ENCODE assay signal across 11 cellular contexts in genomic region chr3:184016169-184016570, GRCh38. TPM values are rescaled to one million over a fixed set of nuclear protein-coding genes. Genes with fewer than 3 reads are reported as not detected.
DNase-seq lines count a peak whose midpoint lies in the region; ATAC-seq and TF ChIP-seq lines count a peak whose summit lies in the region.
"Had no signal": no experiment of that assay in that cellular context is flagged by ENCODE, and none has a peak within 500 bp of the region (broad histone marks: within the 10 kb centered on the region; RNA-seq: fewer than 3 reads in every experiment).

No MANE protein-coding gene starts in this region.

- no peak for DNase-seq in activated T-cell treated with anti-CD3 and anti-CD28 coated beads, Interleukin-2, amount 50 U/mL, for 4 hours
- DNase-seq in activated T-cell treated with anti-CD3 and anti-CD28 coated beads, Interleukin-2, amount 50 U/mL, for 1 hour: no peak
- DNase-seq in T-cell (no peak), glutamatergic neuron (no peak), NCI-H526 treated with DMSO at 0.1 percent for 48 hours (lab: John Stamatoyannopoulos, UW) (no peak)
- DNase-seq in stimulated activated effector memory CD8-positive, alpha-beta T cell treated with anti-CD3 and anti-CD28 coated beads, Interleukin-12 subunit alpha, Interleukin-12 subunit beta, amount 100 ng/mL, for 72 hours (ENCODE audit: low spot score in 2 of 2): no peak
- no peak for DNase-seq in stimulated activated CD4-positive, alpha-beta T cell treated with anti-CD3 and anti-CD28 coated beads, Interleukin-1b, Interleukin-23, amount 100 ng/mL, for 48 hours
- DNase-seq: NCI-H1417 treated with DMSO at 0.1 percent for 48 hours; stimulated activated CD4-positive, alpha-beta T cell treated with anti-CD3 and anti-CD28 coated beads, Interleukin-4, amount 100 ng/mL, for 24 hours; T1000 had no signal

- H3K36me3 ChIP-seq in gastroesophageal sphincter: peaks cover 0 to 28% of the 10 kb centered on the region in 2 donors

- peaks cover 3% of the 10 kb centered on the region for H3K27me3 Mint-ChIP-seq in activated T-cell treated with anti-CD3 and anti-CD28 coated beads, Interleukin-2, amount 50 U/mL, for 4 hours (ENCODE audit: low read depth)
- H3K27me3 Mint-ChIP-seq in T-cell (peaks cover 3 to 7% of the 10 kb centered on the region in 2 donors), glutamatergic neuron (ENCODE audit: unreplicated experiment) (peaks cover 3% of the 10 kb centered on the region)

- POLR2A ChIA-PET in T-cell (lab: Charles Lee): no interaction called here

- CTCF ChIA-PET in T-cell (lab: Charles Lee): interaction anchor here (0.6 to 1.5 kb wide), 3 partner anchors 9 to 306 kb away, joined by 3 to 7 read pairs (median 4); no protein-coding TSS in a partner anchor

- H3K27ac Mint-ChIP-seq in T-cell (no peak overlapping the region), glutamatergic neuron (ENCODE audit: unreplicated experiment) (peak overlapping the region; percentile 96)
- no peak overlapping the region for H3K27ac Mint-ChIP-seq in stimulated activated effector memory CD8-positive, alpha-beta T cell treated with anti-CD3 and anti-CD28 coated beads, Interleukin-12 subunit alpha, Interleukin-12 subunit beta, amount 100 ng/mL, for 72 hours

- peak overlapping the region in 1 of 2 donors; percentile 99 for H3K4me3 ChIP-seq in gastroesophageal sphincter

- 80 to 81% methylated on average over 1 to 5 of the region's 5 CpGs for WGBS in gastroesophageal sphincter (ENCODE audit: low coverage in 1 of 2), 2 donors

- peak overlapping the region in 1 of 4 donors; percentile 16 for H3K27ac ChIP-seq in gastroesophageal sphincter

- no peak for TF ChIP-seq EP300 in gastroesophageal sphincter (IDR thresholded peaks at IDR 0.05)

- H3K4me3 Mint-ChIP-seq in activated T-cell treated with anti-CD3 and anti-CD28 coated beads, Interleukin-2, amount 50 U/mL, for 4 hours: peak overlapping the region; percentile 99
- peak overlapping the region; percentile 85 to 100 (median 100) for H3K4me3 Mint-ChIP-seq in T-cell
- peak overlapping the region; percentile 99 for H3K4me3 Mint-ChIP-seq in glutamatergic neuron (ENCODE audit: unreplicated experiment)
- H3K4me3 Mint-ChIP-seq in stimulated activated effector memory CD8-positive, alpha-beta T cell treated with anti-CD3 and anti-CD28 coated beads, Interleukin-12 subunit alpha, Interleukin-12 subunit beta, amount 100 ng/mL, for 72 hours: peak overlapping the region; percentile 100

- H3K4me1 ChIP-seq in gastroesophageal sphincter: peaks cover 0 to 32% (median 9%) of the 10 kb centered on the region in 3 donors

- H3K9me3 ChIP-seq in gastroesophageal sphincter: no peaks in the 10 kb centered on the region

- no peak for TF ChIP-seq POLR2A in gastroesophageal sphincter (IDR thresholded peaks at IDR 0.05)

- peaks cover 10% of the 10 kb centered on the region for H3K36me3 Mint-ChIP-seq in activated T-cell treated with anti-CD3 and anti-CD28 coated beads, Interleukin-2, amount 50 U/mL, for 4 hours (ENCODE audit: insufficient read depth)
- peaks cover 20% of the 10 kb centered on the region for H3K36me3 Mint-ChIP-seq in T-cell
- H3K36me3 Mint-ChIP-seq in glutamatergic neuron (ENCODE audit: unreplicated experiment): peaks cover 5% of the 10 kb centered on the region
- peaks cover 21% of the 10 kb centered on the region for H3K36me3 Mint-ChIP-seq in stimulated activated effector memory CD8-positive, alpha-beta T cell treated with anti-CD3 and anti-CD28 coated beads, Interleukin-12 subunit alpha, Interleukin-12 subunit beta, amount 100 ng/mL, for 72 hours

- TF ChIP-seq CTCF in glutamatergic neuron (IDR thresholded peaks at IDR 0.05; ENCODE audit: partially characterized antibody, unreplicated experiment): no peak
- TF ChIP-seq CTCF in gastroesophageal sphincter (IDR thresholded peaks at IDR 0.05): no peak

- no peaks in the 10 kb centered on the region for H3K27me3 ChIP-seq in gastroesophageal sphincter

- H3K9me3 Mint-ChIP-seq in activated T-cell treated with anti-CD3 and anti-CD28 coated beads, Interleukin-2, amount 50 U/mL, for 4 hours: no peaks in the 10 kb centered on the region
- H3K9me3 Mint-ChIP-seq in T-cell (no peaks in the 10 kb centered on the region), glutamatergic neuron (ENCODE audit: unreplicated experiment) (peaks cover 11% of the 10 kb centered on the region)
- no peaks in the 10 kb centered on the region for H3K9me3 Mint-ChIP-seq in stimulated activated effector memory CD8-positive, alpha-beta T cell treated with anti-CD3 and anti-CD28 coated beads, Interleukin-12 subunit alpha, Interleukin-12 subunit beta, amount 100 ng/mL, for 72 hours

- H3K4me1 Mint-ChIP-seq in activated T-cell treated with anti-CD3 and anti-CD28 coated beads, Interleukin-2, amount 50 U/mL, for 4 hours (ENCODE audit: low read depth): peaks cover 26% of the 10 kb centered on the region
- H3K4me1 Mint-ChIP-seq in T-cell (peaks cover 21 to 27% (median 25%) of the 10 kb centered on the region in 3 donors), glutamatergic neuron (ENCODE audit: low read depth, unreplicated experiment) (peaks cover 24% of the 10 kb centered on the region)
- H3K4me1 Mint-ChIP-seq in stimulated activated effector memory CD8-positive, alpha-beta T cell treated with anti-CD3 and anti-CD28 coated beads, Interleukin-12 subunit alpha, Interleukin-12 subunit beta, amount 100 ng/mL, for 72 hours: peaks cover 26% of the 10 kb centered on the region

- no peak for ATAC-seq in activated T-cell treated with anti-CD3 and anti-CD28 coated beads, Interleukin-2, amount 50 U/mL, for 4 hours
- ATAC-seq in T-cell (replicated peaks in 1 of 4): no peak
- no peak for ATAC-seq in stimulated activated effector memory CD8-positive, alpha-beta T cell treated with anti-CD3 and anti-CD28 coated beads, Interleukin-12 subunit alpha, Interleukin-12 subunit beta, amount 100 ng/mL, for 72 hours
- no peak for ATAC-seq in gastroesophageal sphincter

RNA-seq across cellular contexts. Expression of gene ABCC5, which starts 1.5 kb away (rescaled TPM):
- 10 to 100 TPM; 10.0 to 12.5 (median 12.4) TPM for total RNA-seq in activated T-cell treated with anti-CD3 and anti-CD28 coated beads, Interleukin-2, amount 50 U/mL, for 4 hours
- total RNA-seq in T-cell (10 to 100 TPM; 17.6 to 34.3 (median 30.2) TPM), glutamatergic neuron (ENCODE audit: unreplicated experiment) (134 TPM), gastroesophageal sphincter (10 to 100 TPM; 16.2 to 25.1 (median 17.5) TPM)

RNA-seq across cellular contexts. Expression of gene HTR3D, which starts 15.4 kb away (rescaled TPM):
- not detected for total RNA-seq in activated T-cell treated with anti-CD3 and anti-CD28 coated beads, Interleukin-2, amount 50 U/mL, for 4 hours
- total RNA-seq in T-cell: not detected
- not detected for total RNA-seq in glutamatergic neuron (ENCODE audit: unreplicated experiment)
- not detected for total RNA-seq in gastroesophageal sphincter

RNA-seq across cellular contexts. Expression of gene HTR3C, which starts 36.7 kb away (rescaled TPM):
- not detected for total RNA-seq in activated T-cell treated with anti-CD3 and anti-CD28 coated beads, Interleukin-2, amount 50 U/mL, for 4 hours
- total RNA-seq in T-cell: not detected
- not detected for total RNA-seq in glutamatergic neuron (ENCODE audit: unreplicated experiment)
- not detected for total RNA-seq in gastroesophageal sphincter
